Comparison of ENCODE assay signal across 8 cellular contexts in genomic region chr6:122399348-122400120, GRCh38. TPM values are rescaled to one million over a fixed set of nuclear protein-coding genes. Genes with fewer than 3 reads are reported as not detected.
A peak's percentile ranks its signal among the peaks of the same experiment; 100 is the strongest.
DNase-seq lines count a peak whose midpoint lies in the region; ATAC-seq lines count a peak whose summit lies in the region.

TSS of gene HSF2 (plus strand) at chr6:122399652. CDS start at chr6:122399738, 86 bp downstream.

- no peaks in the 10 kb centered on the region for H3K36me3 ChIP-seq in CD8-positive, alpha-beta memory T cell (ENCODE audit: insufficient read depth, low read length)
- no peaks in the 10 kb centered on the region for H3K36me3 ChIP-seq in effector memory CD4-positive, alpha-beta T cell (ENCODE audit: control insufficient read depth, insufficient read depth, low read length)

- H3K36me3 Mint-ChIP-seq in CD8-positive, alpha-beta memory T cell, result peaks cover 0 to 3% (median 0%) of the 10 kb centered on the region in 3 donors
- H3K36me3 Mint-ChIP-seq in memory B cell, result peaks cover 3% of the 10 kb centered on the region

- peak within 1 kb of the TSS; percentile 89 for H3K4me3 ChIP-seq in CD8-positive, alpha-beta memory T cell (ENCODE audit: low read length)
- peak within 1 kb of the TSS; percentile 99 for H3K4me3 ChIP-seq in effector memory CD4-positive, alpha-beta T cell (ENCODE audit: insufficient read depth, low read depth, low read length, poor library complexity, severe bottlenecking)

- H3K27me3 ChIP-seq in CD8-positive, alpha-beta memory T cell (ENCODE audit: insufficient read depth, low read length, poor library complexity, severe bottlenecking), result no peaks in the 10 kb centered on the region
- no peaks in the 10 kb centered on the region for H3K27me3 ChIP-seq in effector memory CD4-positive, alpha-beta T cell (replicated peaks; ENCODE audit: control insufficient read depth, insufficient read depth, low read length, poor library complexity, severe bottlenecking)

- ATAC-seq in GM19467 (IDR thresholded peaks at IDR 0.05; ENCODE audit: unreplicated experiment), result peak; percentile 99
- peak; percentile 97 for ATAC-seq in memory B cell (ENCODE audit: low read depth)

- CTCF ChIA-PET in CD8-positive, alpha-beta memory T cell (lab: Charles Lee), result interaction anchor here (0.8 to 1.6 kb wide), 2 partner anchors 17 kb away, joined by 3 to 6 read pairs; no protein-coding TSS in a partner anchor

- H3K4me1 ChIP-seq in CD8-positive, alpha-beta memory T cell (ENCODE audit: insufficient read depth, low read length), result peaks cover 41% of the 10 kb centered on the region
- H3K4me1 ChIP-seq in effector memory CD4-positive, alpha-beta T cell (ENCODE audit: control insufficient read depth, insufficient read depth, low read length, poor library complexity, severe bottlenecking), result no peaks in the 10 kb centered on the region

- H3K9me3 ChIP-seq in CD8-positive, alpha-beta memory T cell (ENCODE audit: low read length), result no peaks in the 10 kb centered on the region
- no peaks in the 10 kb centered on the region for H3K9me3 ChIP-seq in effector memory CD4-positive, alpha-beta T cell (ENCODE audit: control insufficient read depth, low read length)

- no peaks in the 10 kb centered on the region for H3K9me3 Mint-ChIP-seq in CD8-positive, alpha-beta memory T cell
- no peaks in the 10 kb centered on the region for H3K9me3 Mint-ChIP-seq in memory B cell

- DNase-seq in CD8-positive, alpha-beta memory T cell, result peak; percentile 86 to 97 (median 93)
- DNase-seq in HS-27A (ENCODE audit: low read depth) (peak; percentile 97), NK-92 (lab: John Stamatoyannopoulos, UW; ENCODE audit: unreplicated experiment) (peak; percentile 83), memory B cell (ENCODE audit: low spot score in 2 of 2) (peak; percentile 72 to 89)
- peak; percentile 92 for DNase-seq in activated CD8-positive, alpha-beta memory T cell treated with anti-CD3 and anti-CD28 coated beads for 24 hours
- peak; percentile 91 to 93 (median 93) for DNase-seq in effector memory CD4-positive, alpha-beta T cell
- peak; percentile 86 for DNase-seq in stimulated activated CD8-positive, alpha-beta memory T cell treated with anti-CD3 and anti-CD28 coated beads, Interleukin-12 subunit alpha, Interleukin-12 subunit beta, amount 100 ng/mL, for 24 hours (ENCODE audit: extremely low read depth)

- H3K4me1 Mint-ChIP-seq in CD8-positive, alpha-beta memory T cell, result peaks cover 29 to 39% (median 39%) of the 10 kb centered on the region in 3 donors
- peaks cover 16% of the 10 kb centered on the region for H3K4me1 Mint-ChIP-seq in memory B cell

- POLR2A ChIA-PET in CD8-positive, alpha-beta memory T cell (lab: Charles Lee), result interaction anchor here (1.5 kb wide), 1 partner anchor 72 kb away, joined by 11 read pairs; the partner anchor contains the start of gene SERINC1

- peak within 1 kb of the TSS; percentile 92 to 99 (median 98) for H3K4me3 Mint-ChIP-seq in CD8-positive, alpha-beta memory T cell
- peak within 1 kb of the TSS; percentile 97 for H3K4me3 Mint-ChIP-seq in memory B cell

- peaks cover 0 to 2% of the 10 kb centered on the region in 2 donors for H3K27me3 Mint-ChIP-seq in CD8-positive, alpha-beta memory T cell
- H3K27me3 Mint-ChIP-seq in memory B cell, result no peaks in the 10 kb centered on the region

- H3K27ac Mint-ChIP-seq in CD8-positive, alpha-beta memory T cell, result peak within 1 kb of the TSS; percentile 85 to 98 (median 96)
- peak within 1 kb of the TSS; percentile 93 for H3K27ac Mint-ChIP-seq in memory B cell

- peak within 1 kb of the TSS; percentile 83 for H3K27ac ChIP-seq in CD8-positive, alpha-beta memory T cell (ENCODE audit: low read depth, low read length)
- peak within 1 kb of the TSS; percentile 85 for H3K27ac ChIP-seq in effector memory CD4-positive, alpha-beta T cell (ENCODE audit: insufficient read depth, low read length, poor library complexity, severe bottlenecking)

RNA-seq across cellular contexts. Expression of gene HSF2, which starts in this region (rescaled TPM):
- total RNA-seq in CD8-positive, alpha-beta memory T cell, result 10 to 100 TPM; 16.9 to 17.6 TPM
- 15.5 TPM for polyA plus RNA-seq in CD8-positive, alpha-beta memory T cell

Comparison
In these comparisons a context has a peak if more than half of its experiments do, and no peak if none do; other contexts are left out.
1. Peak in every context shown above with its lines: DNase-seq, ATAC-seq, H3K4me3 ChIP-seq and H3K27ac ChIP-seq.